In genomic region chr20:48236001-48236400, GRCh38 we compare ENCODE assay signal across 15 cellular contexts.
DNase-seq lines count a peak whose midpoint lies in the region; ATAC-seq, FAIRE-seq and TF ChIP-seq lines count a peak whose summit lies in the region.
"Had no signal": no experiment of that assay in that cellular context is flagged by ENCODE, and none has a peak within 500 bp of the region (broad histone marks: within the 10 kb centered on the region; RNA-seq: fewer than 3 reads in every experiment).

No MANE protein-coding gene starts in this region.

- 0 out of 2 replicates have a peak, but pooled peaks cover 14% of the 10 kb centered on the region for H3K4me1 ChIP-seq in MM.1S (ENCODE audit: low read length)

- H3K9me3 Mint-ChIP-seq in endothelial cell (ENCODE audit: unreplicated experiment) = peaks cover 7% of the 10 kb centered on the region

- no peak overlapping the region for H3K4me3 ChIP-seq in MM.1S (ENCODE audit: low read length)

- H4K20me1 ChIP-seq in MM.1S (ENCODE audit: insufficient read depth, low read length) = no peaks in the 10 kb centered on the region

- no peaks in the 10 kb centered on the region for H3K4me1 Mint-ChIP-seq in endothelial cell (ENCODE audit: unreplicated experiment)
- H3K4me1 Mint-ChIP-seq: IgD-negative memory B cell had no signal

- no peaks in the 10 kb centered on the region for H3F3A ChIP-seq in MM.1S (ENCODE audit: insufficient read depth, low read length)

- no peak overlapping the region for H2AFZ ChIP-seq in MM.1S (ENCODE audit: low read length)

- FAIRE-seq in islet of Langerhans (lab: Jason Lieb, UNC) = peak; percentile 56
- FAIRE-seq: D721Med, RCC 7860 had no signal

- no peaks in the 10 kb centered on the region for H3K27me3 ChIP-seq in MM.1S (replicated peaks; ENCODE audit: insufficient read depth, low read length)

- no peak overlapping the region for H3K4me3 Mint-ChIP-seq in endothelial cell (ENCODE audit: unreplicated experiment)
- H3K4me3 Mint-ChIP-seq: CD8-positive, alpha-beta T cell; IgD-negative memory B cell had no signal

- no peak overlapping the region for H3K9ac ChIP-seq in MM.1S (ENCODE audit: low read length)

- no peaks in the 10 kb centered on the region for H3K36me3 ChIP-seq in MM.1S (replicated peaks; ENCODE audit: insufficient read depth, low read length)

- peaks cover 5% of the 10 kb centered on the region for H3K36me3 Mint-ChIP-seq in endothelial cell (ENCODE audit: low read depth, unreplicated experiment)
- H3K36me3 Mint-ChIP-seq: CD8-positive, alpha-beta T cell had no signal

- intact Hi-C loops in sciatic nerve (cut with DNase I) = no loop called here

- 0 out of 2 replicates have a peak overlapping the region, but pooled peaks have one; percentile 11 for H3K4me2 ChIP-seq in MM.1S (ENCODE audit: low read depth, low read length)

- peaks cover 2% of the 10 kb centered on the region for H3K27me3 Mint-ChIP-seq in endothelial cell (ENCODE audit: unreplicated experiment)

- H3K9me2 ChIP-seq in MM.1S (replicated peaks; ENCODE audit: insufficient read depth, low read length) = no peaks in the 10 kb centered on the region

- ATAC-seq in sciatic nerve (no peak), GM18868 (IDR thresholded peaks at IDR 0.05; ENCODE audit: unreplicated experiment) (no peak), GM19397 (IDR thresholded peaks at IDR 0.05; ENCODE audit: unreplicated experiment) (no peak)
- ATAC-seq: CD8-positive, alpha-beta T cell had no signal

- TF ChIP-seq CTCF in MM.1S (IDR thresholded peaks at IDR 0.05; ENCODE audit: low read length) (no peak), endothelial cell (IDR thresholded peaks at IDR 0.05; ENCODE audit: unreplicated experiment) (no peak)

- peak; percentile 64 for DNase-seq in MM.1S
- DNase-seq in NCI-H345 (lab: John Stamatoyannopoulos, UW) = peak; percentile 39
- peak; percentile 6 for DNase-seq in sciatic nerve (ENCODE audit: low spot score)
- DNase-seq in endothelial cell (ENCODE audit: low spot score) = no peak
- DNase-seq: CD8-positive, alpha-beta T cell; HCEC 1CT; NCI-H1417 treated with DMSO at 0.1 percent for 48 hours; NCI-H2029; NCI-H446 had no signal

- peak overlapping the region; percentile 48; the same call in 1 of the 2 replicates for H3K27ac ChIP-seq in MM.1S (ENCODE audit: low read length)

- H3K79me2 ChIP-seq in MM.1S (ENCODE audit: low read length) = no peaks in the 10 kb centered on the region

- no peaks in the 10 kb centered on the region for H3K9me3 ChIP-seq in MM.1S (replicated peaks; ENCODE audit: insufficient read depth, low read length)

- no peak overlapping the region for H3K27ac Mint-ChIP-seq in endothelial cell (ENCODE audit: unreplicated experiment)
- H3K27ac Mint-ChIP-seq: CD8-positive, alpha-beta T cell; IgD-negative memory B cell had no signal
